In genomic region chr5:90142531-90142930, GRCh38 we compare ENCODE assay signal across 22 cellular contexts.
A peak's percentile ranks its signal among the peaks of the same experiment; 100 is the strongest.
DNase-seq lines count a peak whose midpoint lies in the region; ATAC-seq, FAIRE-seq and TF ChIP-seq lines count a peak whose summit lies in the region.
"Had no signal": no experiment of that assay in that cellular context is flagged by ENCODE, and none has a peak within 500 bp of the region (broad histone marks: within the 10 kb centered on the region; RNA-seq: fewer than 3 reads in every experiment).

No MANE protein-coding gene starts in this region.

- H3K36me3 ChIP-seq in Caco-2 (ENCODE audit: control insufficient read depth, insufficient read depth, low read length) (no peaks in the 10 kb centered on the region), bronchial epithelial cell (ENCODE audit: control insufficient read depth, insufficient read depth, low read length) (no peaks in the 10 kb centered on the region)
- H3K36me3 ChIP-seq: BE2C had no signal

- POLR2A ChIA-PET in Caco-2 (lab: Charles Lee): no interaction called here

- no peak for TF ChIP-seq CTCF in Caco-2 (IDR thresholded peaks at IDR 0.05; ENCODE audit: insufficient read depth in 1 of 2, low read depth in 1 of 2, low read length in 1 of 2, severe bottlenecking in 1 of 2, unreplicated experiment in 1 of 2)
- no peak for TF ChIP-seq CTCF in bronchial epithelial cell (IDR thresholded peaks at IDR 0.05; ENCODE audit: insufficient read depth, low read length, severe bottlenecking)

- H3K36me3 Mint-ChIP-seq in Caco-2 (ENCODE audit: insufficient read depth, unreplicated experiment): no peaks in the 10 kb centered on the region
- H3K36me3 Mint-ChIP-seq: CD14-positive monocyte; CD8-positive, alpha-beta memory T cell; IgD-negative memory B cell had no signal

- no peak for TF ChIP-seq POLR2A in GM18505 (IDR thresholded peaks at IDR 0.05; ENCODE audit: borderline replicate concordance, extremely low read depth, insufficient read depth, insufficient read length)

- H3K27ac Mint-ChIP-seq in Caco-2 (ENCODE audit: unreplicated experiment): peak overlapping the region; percentile 14
- H3K27ac Mint-ChIP-seq: CD14-positive monocyte had no signal

- H3K27me3 ChIP-seq in Caco-2 (replicated peaks; ENCODE audit: control insufficient read depth, insufficient read depth, low read length) (no peaks in the 10 kb centered on the region), bronchial epithelial cell (ENCODE audit: control insufficient read depth, insufficient read depth, low read length) (no peaks in the 10 kb centered on the region)
- H3K27me3 ChIP-seq: BE2C had no signal

- H3K4me3 ChIP-seq in Caco-2 (ENCODE audit: low read depth, low read length): no peak overlapping the region
- no peak overlapping the region for H3K4me3 ChIP-seq in bronchial epithelial cell (ENCODE audit: low read depth, low read length)

- CTCF ChIA-PET in Caco-2 (lab: Charles Lee): no interaction called here

- intact Hi-C loops in Caco-2 (cut with micrococcal nuclease; ENCODE audit: unreplicated experiment): no loop called here

- H3K9me3 Mint-ChIP-seq in Caco-2 (ENCODE audit: unreplicated experiment): peaks cover under 1% of the 10 kb centered on the region
- H3K9me3 Mint-ChIP-seq: IgD-negative memory B cell had no signal

- H3K4me3 Mint-ChIP-seq in Caco-2 (ENCODE audit: unreplicated experiment): no peak overlapping the region
- H3K4me3 Mint-ChIP-seq: CD14-positive monocyte; CD8-positive, alpha-beta memory T cell; IgD-negative memory B cell had no signal

- no TSS peak for BruUV-seq in Caco-2 (replicated peaks; lab: Mats Ljungman, UMichigan)

- no peaks in the 10 kb centered on the region; the same call in 1 of the 2 replicates for H3K9me3 ChIP-seq in Caco-2
- H3K9me3 ChIP-seq: BE2C had no signal

- H3K4me1 Mint-ChIP-seq in Caco-2 (ENCODE audit: low read depth, unreplicated experiment): no peaks in the 10 kb centered on the region
- H3K4me1 Mint-ChIP-seq: CD14-positive monocyte; CD8-positive, alpha-beta memory T cell had no signal

- no peaks in the 10 kb centered on the region for H3K4me1 ChIP-seq in Caco-2
- H3K4me1 ChIP-seq: BE2C had no signal

- peak; percentile 55 for FAIRE-seq in bronchial epithelial cell (lab: Jason Lieb, UNC)
- FAIRE-seq: H54 had no signal

- ATAC-seq in GM21619 (IDR thresholded peaks at IDR 0.05; ENCODE audit: unreplicated experiment): peak; percentile 51
- peak; percentile 48 for ATAC-seq in HG03469 (IDR thresholded peaks at IDR 0.05; ENCODE audit: unreplicated experiment)
- no peak for ATAC-seq in GM18505 (IDR thresholded peaks at IDR 0.05; ENCODE audit: unreplicated experiment)
- ATAC-seq in GM21515 (IDR thresholded peaks at IDR 0.05; ENCODE audit: unreplicated experiment): no peak
- no peak for ATAC-seq in GM18502 (IDR thresholded peaks at IDR 0.05; ENCODE audit: poor library complexity, unreplicated experiment)
- ATAC-seq: Panc1 had no signal

- no peaks in the 10 kb centered on the region for H3K27me3 Mint-ChIP-seq in Caco-2 (ENCODE audit: insufficient read depth, unreplicated experiment)
- H3K27me3 Mint-ChIP-seq: CD8-positive, alpha-beta memory T cell had no signal

- DNase-seq in Caco-2 (no peak), bronchial epithelial cell (ENCODE audit: low read depth) (no peak), foreskin melanocyte (no peak)
- DNase-seq: BE2C; Calu3; CD8-positive, alpha-beta memory T cell; NCI-H1092; NCI-H1436; NCI-H1930; NCI-H2107; NCI-H524; SHP77; T-helper 1 cell had no signal

Comparison
In these comparisons a context has a peak if more than half of its experiments do, and no peak if none do; other contexts are left out.
1. ATAC-seq: peak in GM21619 (single experiment) and HG03469 (single experiment); none in GM18505 (single experiment), GM21515 (single experiment) and GM18502 (single experiment).